7 cellular contexts compared by ENCODE assay signal in the genomic region with DNA sequence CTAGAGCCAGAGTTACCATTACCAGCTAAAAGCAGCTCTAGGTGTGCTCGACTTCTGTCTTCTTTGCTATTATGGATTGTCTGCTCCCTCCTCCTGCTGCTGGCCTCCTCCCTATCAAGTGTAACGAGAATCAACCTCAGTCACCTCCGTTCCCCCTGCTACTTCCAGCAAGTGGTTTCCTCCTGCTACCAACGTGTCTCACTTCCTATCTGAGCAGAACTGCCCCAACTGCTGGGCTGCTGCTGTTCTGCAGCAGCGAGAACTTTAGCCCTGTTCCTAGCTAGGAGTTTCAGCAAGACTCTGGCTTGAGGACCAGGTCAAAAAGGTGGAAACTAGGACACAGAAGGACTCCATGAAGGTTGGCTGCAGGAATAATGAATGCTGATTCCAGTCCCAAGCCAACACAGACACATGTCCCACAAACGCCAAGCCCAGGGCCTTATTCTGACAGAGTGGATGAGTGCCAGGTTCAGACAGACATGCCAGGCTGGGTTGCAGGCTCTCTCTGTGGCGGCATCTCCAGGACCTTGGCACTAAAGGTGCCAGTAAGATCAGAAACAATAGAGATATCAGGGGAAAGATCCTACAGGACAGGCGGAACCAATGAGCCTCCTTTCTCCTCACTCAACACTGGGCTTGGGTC. TPM values are rescaled to one million over a fixed set of nuclear protein-coding genes. Genes with fewer than 3 reads are reported as not detected.
A peak's percentile ranks its signal among the peaks of the same experiment; 100 is the strongest.
DNase-seq lines count a peak whose midpoint lies in the region; ATAC-seq lines count a peak whose summit lies in the region.

No MANE protein-coding gene starts in this region.

- peak overlapping the region; percentile 86 for H3K27ac Mint-ChIP-seq in activated CD8-positive, alpha-beta T cell treated with anti-CD3 and anti-CD28 coated beads, Interleukin-2, amount 10 ng/mL, durations not matched to agents 7 days and 5 days

- CTCF ChIA-PET in activated CD8-positive, alpha-beta T cell treated with anti-CD3 and anti-CD28 coated beads, Interleukin-2, amount 10 ng/mL, durations not matched to agents 7 days and 5 days (lab: Charles Lee): interaction anchor here (1.1 to 20.0 kb wide), 5 partner anchors 11 to 67 kb away, joined by 4 to 656 read pairs (median 6); no protein-coding TSS in a partner anchor

- ATAC-seq in GM19395 (IDR thresholded peaks at IDR 0.05; ENCODE audit: unreplicated experiment) (peak; percentile 71), HG03354 (IDR thresholded peaks at IDR 0.05; ENCODE audit: poor library complexity, severe bottlenecking, unreplicated experiment) (peak; percentile 48), HG03521 (IDR thresholded peaks at IDR 0.05; ENCODE audit: unreplicated experiment) (no peak)
- peak; percentile 55 for ATAC-seq in activated CD8-positive, alpha-beta T cell treated with anti-CD3 and anti-CD28 coated beads, Interleukin-2, amount 10 ng/mL, durations not matched to agents 7 days and 5 days

- POLR2A ChIA-PET in activated CD8-positive, alpha-beta T cell treated with anti-CD3 and anti-CD28 coated beads, Interleukin-2, amount 10 ng/mL, durations not matched to agents 7 days and 5 days (lab: Charles Lee): interaction anchor here (0.7 to 1.8 kb wide), 5 partner anchors 9 to 1909 kb away, joined by 3 to 6 read pairs (median 3); no protein-coding TSS in a partner anchor

- no peaks in the 10 kb centered on the region for H3K27me3 Mint-ChIP-seq in activated CD8-positive, alpha-beta T cell treated with anti-CD3 and anti-CD28 coated beads, Interleukin-2, amount 10 ng/mL, durations not matched to agents 7 days and 5 days (ENCODE audit: low read depth)

- DNase-seq in activated CD8-positive, alpha-beta T cell treated with anti-CD3 and anti-CD28 coated beads, Interleukin-2, amount 10 ng/mL, durations not matched to agents 7 days and 5 days: peak; percentile 76
- DNase-seq in medulla oblongata (ENCODE audit: extremely low spot score): peak; percentile 59
- no peak for DNase-seq in glomerular visceral epithelial cell (ENCODE audit: extremely low spot score)
- no peak for DNase-seq in NCI-H69 (lab: John Stamatoyannopoulos, UW)

- H3K36me3 Mint-ChIP-seq in activated CD8-positive, alpha-beta T cell treated with anti-CD3 and anti-CD28 coated beads, Interleukin-2, amount 10 ng/mL, durations not matched to agents 7 days and 5 days (ENCODE audit: low read depth): peaks cover 58% of the 10 kb centered on the region

- no peaks in the 10 kb centered on the region for H3K9me3 Mint-ChIP-seq in activated CD8-positive, alpha-beta T cell treated with anti-CD3 and anti-CD28 coated beads, Interleukin-2, amount 10 ng/mL, durations not matched to agents 7 days and 5 days (ENCODE audit: insufficient read depth)

- H3K4me3 Mint-ChIP-seq in activated CD8-positive, alpha-beta T cell treated with anti-CD3 and anti-CD28 coated beads, Interleukin-2, amount 10 ng/mL, durations not matched to agents 7 days and 5 days: peak overlapping the region; percentile 34

- H3K4me1 Mint-ChIP-seq in activated CD8-positive, alpha-beta T cell treated with anti-CD3 and anti-CD28 coated beads, Interleukin-2, amount 10 ng/mL, durations not matched to agents 7 days and 5 days (ENCODE audit: low read depth): peaks cover 62% of the 10 kb centered on the region

RNA-seq across cellular contexts. Expression of a gene that starts 46.9 kb away (rescaled TPM):
- not detected for total RNA-seq in activated CD8-positive, alpha-beta T cell treated with anti-CD3 and anti-CD28 coated beads, Interleukin-2, amount 10 ng/mL, durations not matched to agents 7 days and 5 days

Comparison
In these comparisons a context has a peak if more than half of its experiments do, and no peak if none do; other contexts are left out.
1. DNase-seq: peak in activated CD8-positive, alpha-beta T cell treated with anti-CD3 and anti-CD28 coated beads, Interleukin-2, amount 10 ng/mL, durations not matched to agents 7 days and 5 days (single experiment) and medulla oblongata (single experiment); none in glomerular visceral epithelial cell (single experiment) and NCI-H69 (single experiment).